20 cellular contexts compared by ENCODE assay signal in the genomic region with DNA sequence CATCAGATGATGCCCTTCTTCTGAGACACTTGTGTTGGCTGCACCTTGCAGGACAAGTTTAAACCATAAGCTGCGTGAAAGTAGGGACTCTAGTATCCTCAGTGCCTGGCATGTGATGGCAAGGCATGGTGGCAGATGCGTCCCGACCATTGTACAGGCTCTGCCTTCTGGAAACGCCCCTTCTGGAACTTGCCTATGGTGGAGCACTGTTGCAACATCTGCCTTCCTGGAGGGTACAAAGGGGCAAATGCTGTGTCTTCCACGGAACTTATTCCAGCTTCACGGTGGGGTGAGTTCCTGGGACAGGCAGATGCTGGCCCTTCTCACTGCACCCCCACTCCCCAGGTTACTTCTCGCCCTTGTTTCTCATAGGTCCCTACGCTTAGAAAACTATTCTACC.
"Had no signal": no experiment of that assay in that cellular context is flagged by ENCODE, and none has a peak within 500 bp of the region (broad histone marks: within the 10 kb centered on the region; RNA-seq: fewer than 3 reads in every experiment).

No MANE protein-coding gene starts in this region.

- FAIRE-seq: keratinocyte had no signal

- H3K4me3 ChIP-seq: gastrocnemius medialis, lower lobe of right lung, prostate gland, stomach, tibial artery had no signal

- DNase-seq: cerebellar nuclear complex; cortex of kidney; effector memory CD8-positive, alpha-beta T cell; foreskin fibroblast; gastrocnemius medialis; head of caudate nucleus; left ventricle myocardium superior; lower lobe of right lung; natural killer cell; right cardiac atrium; stimulated activated CD4-positive, alpha-beta T cell treated with anti-CD3 and anti-CD28 coated beads, Interleukin-2, amount 100 ng/mL, for 24 hours; stimulated activated CD4-positive, alpha-beta T cell treated with anti-CD3 and anti-CD28 coated beads, Interleukin-4, amount 100 ng/mL, for 24 hours; stimulated activated naive CD4-positive, alpha-beta T cell treated with Interleukin-2 at 50 U/mL for 16 hours; stomach; tibial artery had no signal

- H3K79me2 ChIP-seq: parathyroid adenoma had no signal

- H3K36me3 ChIP-seq: gastrocnemius medialis, lower lobe of right lung, neutrophil, prostate gland, stomach, tibial artery had no signal

- H2AFZ ChIP-seq: parathyroid adenoma had no signal

- H3K27me3 ChIP-seq: gastrocnemius medialis, neutrophil, stomach, tibial artery had no signal

- H3K9ac ChIP-seq: parathyroid adenoma had no signal

- H3K27ac ChIP-seq: gastrocnemius medialis, lower lobe of right lung, neutrophil, parathyroid adenoma, prostate gland, tibial artery had no signal

- H3K9me3 ChIP-seq: gastrocnemius medialis, prostate gland had no signal

- ATAC-seq: effector memory CD8-positive, alpha-beta T cell; gastrocnemius medialis; left ventricle myocardium superior; lower lobe of right lung; natural killer cell; stimulated activated effector memory CD8-positive, alpha-beta T cell treated with anti-CD3 and anti-CD28 coated beads, Interleukin-12 subunit alpha, Interleukin-12 subunit beta, amount 100 ng/mL, for 72 hours had no signal

- H3K4me1 ChIP-seq: gastrocnemius medialis, lower lobe of right lung, parathyroid adenoma, prostate gland, stomach, tibial artery had no signal
